27 cellular contexts compared by ENCODE assay signal in genomic region chr4:174629265-174629664, GRCh38.
DNase-seq lines count a peak whose midpoint lies in the region; ATAC-seq, FAIRE-seq and TF ChIP-seq lines count a peak whose summit lies in the region.
"Had no signal": no experiment of that assay in that cellular context is flagged by ENCODE, and none has a peak within 500 bp of the region (broad histone marks: within the 10 kb centered on the region; RNA-seq: fewer than 3 reads in every experiment).

No MANE protein-coding gene starts in this region.

- no peaks in the 10 kb centered on the region for H3K36me3 ChIP-seq in K562 (ENCODE audit: control insufficient read depth, insufficient read depth, low read length)
- H3K36me3 ChIP-seq in kidney epithelial cell (ENCODE audit: control insufficient read depth, insufficient read depth, low read length): no peaks in the 10 kb centered on the region
- no peaks in the 10 kb centered on the region for H3K36me3 ChIP-seq in endodermal cell (ENCODE audit: control insufficient read depth, insufficient read depth, low read length)
- H3K36me3 ChIP-seq: BLaER1 treated with 17β-estradiol and CSF1 and Interleukin-3, amounts not matched to agents 10 nM and 100 nM; HAP-1 had no signal

- FAIRE-seq in K562 (lab: Jason Lieb, UNC): peak; percentile 49
- FAIRE-seq: HTR-8/SVneo, keratinocyte had no signal

- H3K4me3 Mint-ChIP-seq in endodermal cell: no peak overlapping the region
- no peak overlapping the region for H3K4me3 Mint-ChIP-seq in CD4-positive, alpha-beta T cell
- H3K4me3 Mint-ChIP-seq: naive thymus-derived CD8-positive, alpha-beta T cell; type B pancreatic cell had no signal

- peak overlapping the region; percentile 17; the same call in 1 of the 2 replicates for H2AFZ ChIP-seq in K562 (ENCODE audit: low read depth, low read length)

- H3K27me3 ChIP-seq in K562 (ENCODE audit: control insufficient read depth in 2 of 2, insufficient read depth in 2 of 2, low read length in 2 of 2) (no peaks in the 10 kb centered on the region), kidney epithelial cell (ENCODE audit: control insufficient read depth, insufficient read depth, low read length) (no peaks in the 10 kb centered on the region), endodermal cell (ENCODE audit: control insufficient read depth, insufficient read depth, low read length, poor library complexity, severe bottlenecking) (no peaks in the 10 kb centered on the region)
- no peaks in the 10 kb centered on the region for H3K27me3 ChIP-seq in CD4-positive, alpha-beta T cell (ENCODE audit: control insufficient read depth, insufficient read depth, low read length)
- H3K27me3 ChIP-seq: BLaER1 treated with 17β-estradiol and CSF1 and Interleukin-3, amounts not matched to agents 10 nM and 100 nM had no signal

- intact Hi-C loops in K562 (cut with micrococcal nuclease): no loop called here
- intact Hi-C loops in CD4-positive, alpha-beta T cell (cut with DNase I, micrococcal nuclease): no loop called here

- no peaks in the 10 kb centered on the region for H3K27me3 Mint-ChIP-seq in endodermal cell (ENCODE audit: insufficient read depth)
- H3K27me3 Mint-ChIP-seq in CD4-positive, alpha-beta T cell: no peaks in the 10 kb centered on the region
- H3K27me3 Mint-ChIP-seq: naive thymus-derived CD8-positive, alpha-beta T cell; type B pancreatic cell had no signal

- ATAC-seq in K562: no peak
- no peak for ATAC-seq in CD4-positive, alpha-beta T cell (ENCODE audit: poor library complexity)
- ATAC-seq: naive thymus-derived CD8-positive, alpha-beta T cell had no signal

- H3K9me3 ChIP-seq in K562 (replicated peaks; ENCODE audit: control insufficient read depth, insufficient read depth, low read depth, low read length) (no peaks in the 10 kb centered on the region), endodermal cell (ENCODE audit: control insufficient read depth, low read length) (no peaks in the 10 kb centered on the region)
- no peaks in the 10 kb centered on the region for H3K9me3 ChIP-seq in CD4-positive, alpha-beta T cell (ENCODE audit: control insufficient read depth, low read length)
- H3K9me3 ChIP-seq: BLaER1 treated with 17β-estradiol and CSF1 and Interleukin-3, amounts not matched to agents 10 nM and 100 nM; HAP-1 had no signal

- H3K4me1 ChIP-seq in K562 (replicated peaks in 1 of 2; ENCODE audit: control insufficient read depth in 2 of 2, insufficient read depth in 2 of 2, low read length in 2 of 2): no peaks in the 10 kb centered on the region
- H3K4me1 ChIP-seq in endodermal cell (ENCODE audit: control insufficient read depth, insufficient read depth, low read length): no peaks in the 10 kb centered on the region
- H3K4me1 ChIP-seq: BLaER1 treated with 17β-estradiol and CSF1 and Interleukin-3, amounts not matched to agents 10 nM and 100 nM; HAP-1 had no signal

- CTCF ChIA-PET in K562 (lab: Yijun Ruan, JAX; ENCODE audit: low intra/inter-chr PET ratio): no interaction called here
- CTCF ChIA-PET in CD4-positive, alpha-beta T cell (lab: Charles Lee): no interaction called here

- TF ChIP-seq CTCF in K562 (IDR thresholded peaks at IDR 0.05 in 2 of 3, conservative IDR thresholded peaks at IDR 0.05 in 1 of 3; ENCODE audit: insufficient read depth in 2 of 3, low read depth in 1 of 3, low read length in 3 of 3) (no peak), kidney epithelial cell (IDR thresholded peaks at IDR 0.05; ENCODE audit: insufficient read depth, low read length, poor library complexity, severe bottlenecking) (no peak), endodermal cell (conservative IDR thresholded peaks at IDR 0.05) (no peak)
- TF ChIP-seq CTCF in CD4-positive, alpha-beta T cell (IDR thresholded peaks at IDR 0.05): no peak

- H3K4me3 ChIP-seq in K562 (no peak overlapping the region), kidney epithelial cell (ENCODE audit: low read depth, low read length) (no peak overlapping the region), endodermal cell (ENCODE audit: low read length) (no peak overlapping the region)
- H3K4me3 ChIP-seq: BLaER1 treated with 17β-estradiol and CSF1 and Interleukin-3, amounts not matched to agents 10 nM and 100 nM; coronary artery; HAP-1 had no signal

- no peak overlapping the region for H3K4me2 ChIP-seq in K562 (ENCODE audit: insufficient read depth, low read length)
- H3K4me2 ChIP-seq: BLaER1 treated with 17β-estradiol and CSF1 and Interleukin-3, amounts not matched to agents 10 nM and 100 nM had no signal

- TF ChIP-seq EP300 in K562 (IDR thresholded peaks at IDR 0.05; ENCODE audit: low read length): no peak

- no peak for TF ChIP-seq RAD21 in K562 (CRISPR knock-in tag; conservative IDR thresholded peaks at IDR 0.05 in 1 of 2, IDR thresholded peaks at IDR 0.05 in 1 of 2)

- H3K79me2 ChIP-seq in K562 (ENCODE audit: control insufficient read depth, insufficient read depth, low read length): no peaks in the 10 kb centered on the region

- WGBS in K562 (ENCODE audit: insufficient coverage, low coverage, missing lambda C conversion rate): 89% methylated on average over 2 of the region's 2 CpGs
- 99 to 100% methylated on average over 2 of the region's 2 CpGs for WGBS in endodermal cell (ENCODE audit: insufficient coverage in 1 of 2, insufficient read length in 1 of 2), 2 experiments

- H3K27ac Mint-ChIP-seq in endodermal cell: no peak overlapping the region
- H3K27ac Mint-ChIP-seq in CD4-positive, alpha-beta T cell: no peak overlapping the region
- H3K27ac Mint-ChIP-seq: naive thymus-derived CD8-positive, alpha-beta T cell; type B pancreatic cell had no signal

- H3K9ac ChIP-seq in K562 (ENCODE audit: insufficient read depth in 1 of 2, low read depth in 2 of 2, low read length in 2 of 2) (no peak overlapping the region), endodermal cell (ENCODE audit: extremely low read depth, low read length, poor library complexity, severe bottlenecking) (no peak overlapping the region)
- H3K9ac ChIP-seq: BLaER1 treated with 17β-estradiol and CSF1 and Interleukin-3, amounts not matched to agents 10 nM and 100 nM had no signal

- peaks cover 3% of the 10 kb centered on the region for H3K4me1 Mint-ChIP-seq in endodermal cell
- no peaks in the 10 kb centered on the region for H3K4me1 Mint-ChIP-seq in CD4-positive, alpha-beta T cell (ENCODE audit: low read depth)

- in situ Hi-C loops in K562 (cut with MboI): no loop called here

- H3K27ac ChIP-seq in K562 (ENCODE audit: extremely low read depth, low read depth, low read length) (no peak overlapping the region), endodermal cell (ENCODE audit: low read depth, low read length) (no peak overlapping the region)
- H3K27ac ChIP-seq in CD4-positive, alpha-beta T cell (ENCODE audit: low read depth, low read length): no peak overlapping the region
- H3K27ac ChIP-seq: BLaER1 treated with 17β-estradiol and CSF1 and Interleukin-3, amounts not matched to agents 10 nM and 100 nM; coronary artery had no signal

- no peak for TF ChIP-seq POLR2A in K562 (conservative IDR thresholded peaks at IDR 0.05)

- no peaks in the 10 kb centered on the region for H3K9me1 ChIP-seq in K562 (ENCODE audit: control insufficient read depth, insufficient read depth, low read length)

- POLR2A ChIA-PET in K562 (lab: Yijun Ruan, JAX): no interaction called here
- POLR2A ChIA-PET in CD4-positive, alpha-beta T cell (lab: Charles Lee): no interaction called here

- no peaks in the 10 kb centered on the region for H3K36me3 Mint-ChIP-seq in endodermal cell (ENCODE audit: low read depth)
- H3K36me3 Mint-ChIP-seq in CD4-positive, alpha-beta T cell (ENCODE audit: low read depth): no peaks in the 10 kb centered on the region
- H3K36me3 Mint-ChIP-seq: naive thymus-derived CD8-positive, alpha-beta T cell; type B pancreatic cell had no signal

- BruUV-seq in K562 (replicated peaks; lab: Mats Ljungman, UMichigan): no TSS peak

- peak; percentile 1 for DNase-seq in A172 (ENCODE audit: low spot score)
- peak; percentile 73 for DNase-seq in HCEC 1CT
- no peak for DNase-seq in K562 (ENCODE audit: extremely low read depth in 1 of 4, low spot score in 3 of 4)
- peak; percentile 21 for DNase-seq in kidney epithelial cell (ENCODE audit: low read depth)
- no peak for DNase-seq in endodermal cell
- no peak for DNase-seq in NCI-H187 (lab: John Stamatoyannopoulos, UW)
- no peak for DNase-seq in germinal center (ENCODE audit: low spot score)
- DNase-seq in CD4-positive, alpha-beta T cell: no peak
- DNase-seq: activated CD4-positive, alpha-beta T cell treated with anti-CD3 and anti-CD28 coated beads for 48 hours; activated naive CD4-positive, alpha-beta T cell treated with Interleukin-2 at 50 U/mL for 16 hours; activated T-cell treated with anti-CD3 and anti-CD28 coated beads, Interleukin-2, amount 50 U/mL, for 48 hours; aorta; COR-L47; DMS79 treated with DMSO at 0.1 percent for 48 hours; effector memory CD4-positive, alpha-beta T cell; KBM-7; naive thymus-derived CD8-positive, alpha-beta T cell; NCI-H1436 treated with DMSO at 0.1 percent for 48 hours; nucleus accumbens; stimulated activated CD8-positive, alpha-beta memory T cell treated with anti-CD3 and anti-CD28 coated beads, Interleukin-4, amount 100 ng/mL, for 48 hours; T-helper 2 cell had no signal

- H3K9me3 Mint-ChIP-seq in endodermal cell: peaks cover 6% of the 10 kb centered on the region
- peaks cover 4% of the 10 kb centered on the region for H3K9me3 Mint-ChIP-seq in CD4-positive, alpha-beta T cell
- H3K9me3 Mint-ChIP-seq: naive thymus-derived CD8-positive, alpha-beta T cell; type B pancreatic cell had no signal

- no peaks in the 10 kb centered on the region for H4K20me1 ChIP-seq in K562 (replicated peaks; ENCODE audit: control insufficient read depth, insufficient read depth, low read length)
- H4K20me1 ChIP-seq: BLaER1 treated with 17β-estradiol and CSF1 and Interleukin-3, amounts not matched to agents 10 nM and 100 nM had no signal

TF ChIP-seq in K562, 482 proteins besides CTCF, POLR2A, EP300 and RAD21 (continues in another document):
- TF ChIP-seq EGR1 (conservative IDR thresholded peaks at IDR 0.05) (no peak), MAZ (CRISPR knock-in tag; conservative IDR thresholded peaks at IDR 0.05 in 1 of 2, IDR thresholded peaks at IDR 0.05 in 1 of 2) (no peak), E2F3 (CRISPR knock-in tag; IDR thresholded peaks at IDR 0.05) (no peak), CHD2 (IDR thresholded peaks at IDR 0.05; ENCODE audit: low read depth, low read length) (no peak), POLR2G (IDR thresholded peaks at IDR 0.05; ENCODE audit: low read depth, low read length) (no peak), CC2D1A (IDR thresholded peaks at IDR 0.05) (no peak), ZNF668 (CRISPR knock-in tag; IDR thresholded peaks at IDR 0.05) (no peak), ZNF134 (CRISPR knock-in tag; conservative IDR thresholded peaks at IDR 0.05) (no peak)

Comparison
In these comparisons a context has a peak if more than half of its experiments do, and no peak if none do; other contexts are left out.
1. DNase-seq: peak in A172 (single experiment), HCEC 1CT (single experiment) and kidney epithelial cell (single experiment); none in K562 (0 of 4), endodermal cell (single experiment), NCI-H187 (0 of 2), germinal center (single experiment) and CD4-positive, alpha-beta T cell (0 of 10).